8 cellular contexts compared by ENCODE assay signal in genomic region chr19:7925171-7925837, GRCh38. TPM values are rescaled to one million over a fixed set of nuclear protein-coding genes. Genes with fewer than 3 reads are reported as not detected.
DNase-seq lines count a peak whose midpoint lies in the region; ATAC-seq and TF ChIP-seq lines count a peak whose summit lies in the region.

No MANE protein-coding gene starts in this region.

- H4K20me1 ChIP-seq in PC-9 (ENCODE audit: insufficient read depth), result peaks cover 8% of the 10 kb centered on the region; the same call in 1 of the 2 replicates

- H3K4me1 ChIP-seq in HUES6 (ENCODE audit: control insufficient read depth, insufficient read depth, low read length) (peaks cover 11% of the 10 kb centered on the region; the same call in 1 of the 2 replicates), PC-9 (replicated peaks; ENCODE audit: insufficient read depth) (peaks cover 35% of the 10 kb centered on the region), neuron (ENCODE audit: insufficient read depth, low read length) (peaks cover 36% of the 10 kb centered on the region), subcutaneous abdominal adipose tissue (ENCODE audit: control insufficient read depth in 5 of 5, insufficient read depth in 5 of 5, low read length in 5 of 5) (peaks cover 14 to 61% (median 46%) of the 10 kb centered on the region in 5 donors)

- H3K27ac ChIP-seq in HUES6 (ENCODE audit: low read depth, low read length) (no peak overlapping the region), PC-9 (no peak overlapping the region), subcutaneous abdominal adipose tissue (ENCODE audit: low read depth, low read length) (no peak overlapping the region)

- CTCF ChIA-PET in PC-9 (lab: Charles Lee), result no interaction called here

- H3K4me3 ChIP-seq in HUES6 (ENCODE audit: low read depth, low read length) (peak overlapping the region; percentile 56), PC-9 (peak overlapping the region; percentile 67), neuron (ENCODE audit: low read length) (peak overlapping the region; percentile 59), subcutaneous abdominal adipose tissue (ENCODE audit: low read depth in 1 of 5, low read length in 5 of 5) (peak overlapping the region in 3 of 5 donors; percentile 28 to 59 (median 42))

- BruUV-seq in PC-9 (replicated peaks; lab: Mats Ljungman, UMichigan), result no TSS peak

- peak overlapping the region; percentile 76 for H3K4me2 ChIP-seq in PC-9

- H3K36me3 ChIP-seq in HUES6 (ENCODE audit: control insufficient read depth, insufficient read depth, low read length) (peaks cover 11% of the 10 kb centered on the region), PC-9 (ENCODE audit: low read depth) (no peaks in the 10 kb centered on the region), neuron (ENCODE audit: insufficient read depth, low read length) (peaks cover 32% of the 10 kb centered on the region), subcutaneous abdominal adipose tissue (ENCODE audit: control insufficient read depth in 5 of 5, insufficient read depth in 5 of 5, low read length in 5 of 5) (peaks cover 0 to 19% (median 14%) of the 10 kb centered on the region in 5 donors)

- H3K79me2 ChIP-seq in PC-9 (ENCODE audit: low read depth), result 0 out of 2 replicates have a peak, but pooled peaks cover 5% of the 10 kb centered on the region

- H3F3A ChIP-seq in PC-9 (ENCODE audit: insufficient read depth, low read depth), result peaks cover 55% of the 10 kb centered on the region

- H3K9me3 ChIP-seq in HUES6 (ENCODE audit: control insufficient read depth, insufficient read depth, low read depth, low read length), result no peaks in the 10 kb centered on the region
- H3K9me3 ChIP-seq in PC-9 (ENCODE audit: insufficient read depth, low read depth), result no peaks in the 10 kb centered on the region
- no peaks in the 10 kb centered on the region for H3K9me3 ChIP-seq in neuron (ENCODE audit: low read length)
- H3K9me3 ChIP-seq in subcutaneous abdominal adipose tissue (ENCODE audit: control insufficient read depth in 5 of 5, low read length in 5 of 5), result no peaks in the 10 kb centered on the region

- H3K9me2 ChIP-seq in PC-9 (ENCODE audit: insufficient read depth), result no peaks in the 10 kb centered on the region

- intact Hi-C loops in PC-9 (cut with micrococcal nuclease; ENCODE audit: unreplicated experiment), result loop anchor here (5.0 to 10.0 kb wide), 2 partner anchors 251 to 327 kb away; partner anchors contain the start of gene MCEMP1

- TF ChIP-seq CTCF in PC-9 (conservative IDR thresholded peaks at IDR 0.05), result peak; percentile 87

- ATAC-seq in HG03097 (IDR thresholded peaks at IDR 0.05; ENCODE audit: low FRiP score, unreplicated experiment), result no peak

- peak overlapping the region; percentile 78; the same call in 1 of the 2 replicates for H2AFZ ChIP-seq in PC-9
- H2AFZ ChIP-seq in neuron (ENCODE audit: low read depth, low read length), result no peak overlapping the region

- H3K9ac ChIP-seq in HUES6 (ENCODE audit: low read length) (no peak overlapping the region), subcutaneous abdominal adipose tissue (ENCODE audit: low read length in 5 of 5) (no peak overlapping the region)

- no peaks in the 10 kb centered on the region for H3K27me3 ChIP-seq in HUES6 (ENCODE audit: control insufficient read depth, insufficient read depth, low read length)
- H3K27me3 ChIP-seq in PC-9 (ENCODE audit: insufficient read depth, low read depth), result no peaks in the 10 kb centered on the region
- no peaks in the 10 kb centered on the region for H3K27me3 ChIP-seq in neuron (ENCODE audit: insufficient read depth, low read length)
- no peaks in the 10 kb centered on the region for H3K27me3 ChIP-seq in subcutaneous abdominal adipose tissue (ENCODE audit: control insufficient read depth in 5 of 5, insufficient read depth in 4 of 5, low read length in 5 of 5)

- DNase-seq in COLO829 (ENCODE audit: low spot score) (peak; percentile 72), PC-9 (peak; percentile 61 to 71), fibroblast of gingiva (ENCODE audit: low read depth) (peak; percentile 37)
- peak; percentile 81 for DNase-seq in activated T-cell treated with anti-CD3 and anti-CD28 coated beads, Interleukin-2, amount 50 U/mL, for 1 hour

- POLR2A ChIA-PET in PC-9 (lab: Charles Lee; ENCODE audit: unreplicated experiment), result no interaction called here

RNA-seq across cellular contexts. Expression of gene CTXN1, which starts 0.6 kb away (rescaled TPM):
- total RNA-seq in PC-9 (2021), result 54.5 and 71.2 TPM in 2 replicates

RNA-seq across cellular contexts. Expression of gene SNAPC2, which starts 5.2 kb away (rescaled TPM):
- 37.5 and 42.1 TPM in 2 replicates for total RNA-seq in PC-9 (2021)

RNA-seq across cellular contexts. Expression of gene TGFBR3L, which starts 10.7 kb away (rescaled TPM):
- 2.0 and 2.3 TPM in 2 replicates for total RNA-seq in PC-9 (2021)

RNA-seq across cellular contexts. Expression of gene TIMM44, which starts 18.2 kb away (rescaled TPM):
- total RNA-seq in PC-9 (2021), result 72.8 and 74.6 TPM in 2 replicates

RNA-seq across cellular contexts. Expression of gene MAP2K7, which starts 21.6 kb away (rescaled TPM):
- total RNA-seq in PC-9 (2021), result 52.4 and 54.0 TPM in 2 replicates
